7 cellular contexts compared by ENCODE assay signal in the genomic region with DNA sequence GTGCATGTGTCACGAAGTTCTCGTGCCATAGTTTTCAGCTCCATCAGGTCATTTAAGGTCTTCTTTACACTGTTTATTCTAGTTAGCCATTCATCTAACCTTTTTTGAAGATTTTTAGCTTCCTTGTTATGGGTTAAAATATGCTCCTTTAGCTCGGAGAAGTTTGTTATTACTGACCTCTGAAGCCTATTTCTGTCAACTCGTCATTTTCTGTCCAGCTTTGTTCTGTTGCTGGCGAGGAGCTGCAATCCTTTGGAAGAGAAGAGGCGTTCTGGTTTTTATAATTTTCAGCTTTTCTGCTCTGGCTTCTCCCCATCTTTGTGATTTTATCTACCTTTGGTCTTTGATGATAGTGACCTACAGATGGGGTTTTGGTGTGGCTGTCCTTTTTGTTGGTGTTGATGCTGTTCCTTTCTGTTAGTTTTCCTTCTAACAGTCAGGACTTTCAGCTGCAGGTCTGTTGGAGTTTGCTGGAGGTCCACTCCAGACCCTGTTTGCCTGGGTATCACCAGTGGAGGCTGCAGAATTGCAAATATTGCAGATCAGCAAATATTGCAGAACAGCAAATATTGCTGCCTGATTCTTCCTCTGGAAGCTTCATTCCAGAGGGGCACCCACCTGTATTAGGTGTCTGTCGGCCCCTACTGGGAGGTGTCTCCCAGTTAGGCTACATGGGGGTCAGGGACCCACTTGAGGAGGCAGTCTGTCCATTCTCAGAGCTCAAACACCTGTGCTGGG.
DNase-seq lines count a peak whose midpoint lies in the region; ATAC-seq, FAIRE-seq and TF ChIP-seq lines count a peak whose summit lies in the region.
"Not testable (repeated sequence)": the region's sequence is repeated elsewhere in the genome, so short reads cannot be mapped to it uniquely, and the experiment has no call there.

No MANE protein-coding gene starts in this region.

- H2AK9ac ChIP-seq in IMR-90 (replicated peaks; ENCODE audit: low read depth, low read length, poor library complexity), result not testable (repeated sequence)

- H3K9me1 ChIP-seq in IMR-90 (ENCODE audit: insufficient read depth, low read length); endothelial cell of umbilical vein (replicated peaks; ENCODE audit: control insufficient read depth, extremely low read depth, insufficient read depth, low read length): not testable (repeated sequence)

- H4K8ac ChIP-seq in IMR-90 (ENCODE audit: low read depth in 2 of 2, low read length in 2 of 2), result not testable (repeated sequence)
- H4K8ac ChIP-seq in trophoblast cell (ENCODE audit: low read depth, low read length), result peak overlapping the region; percentile 13

- H4K12ac ChIP-seq in trophoblast cell (ENCODE audit: low read depth, low read length), result not testable (repeated sequence)

- not testable (repeated sequence) for H3K27me3 Mint-ChIP-seq in activated naive CD8-positive, alpha-beta T cell treated with anti-CD3 and anti-CD28 coated beads, Interleukin-2, amount 10 ng/mL, durations not matched to agents 7 days and 5 days; neural progenitor cell (ENCODE audit: insufficient read depth, low read depth)

- H3K18ac ChIP-seq in IMR-90 (ENCODE audit: low read depth, low read length); trophoblast cell (ENCODE audit: low read length): not testable (repeated sequence)

- H3K79me1 ChIP-seq in IMR-90 (ENCODE audit: low read depth in 1 of 2, low read length in 2 of 2); trophoblast cell (ENCODE audit: low read length): not testable (repeated sequence)

- H2AK5ac ChIP-seq in IMR-90 (ENCODE audit: low read depth, low read length); trophoblast cell (ENCODE audit: low read length): not testable (repeated sequence)

- not testable (repeated sequence) for DNase-seq in IMR-90; activated naive CD8-positive, alpha-beta T cell treated with anti-CD3 and anti-CD28 coated beads, Interleukin-2, amount 10 ng/mL, durations not matched to agents 7 days and 5 days; endothelial cell of umbilical vein (ENCODE audit: low read depth, low spot score); neural progenitor cell (ENCODE audit: low spot score); trophoblast cell

- not testable (repeated sequence) for H2AFZ ChIP-seq in IMR-90 (replicated peaks; ENCODE audit: low read length, poor library complexity); endothelial cell of umbilical vein (ENCODE audit: low read depth, low read length); trophoblast cell (ENCODE audit: insufficient read depth, low read length, poor library complexity)
- H2AFZ ChIP-seq in neural progenitor cell (replicated peaks), result peak overlapping the region; percentile 95

- not testable (repeated sequence) for H3K4me3 Mint-ChIP-seq in activated naive CD8-positive, alpha-beta T cell treated with anti-CD3 and anti-CD28 coated beads, Interleukin-2, amount 10 ng/mL, durations not matched to agents 7 days and 5 days; neural progenitor cell

- H3K4me1 ChIP-seq in IMR-90 (ENCODE audit: control insufficient read depth, insufficient read depth, low read length); endothelial cell of umbilical vein (ENCODE audit: control insufficient read depth, extremely low read depth, insufficient read depth, low read length); trophoblast cell (ENCODE audit: control insufficient read depth in 1 of 2, insufficient read depth in 2 of 2, low read length in 2 of 2): not testable (repeated sequence)
- peaks cover 19% of the 10 kb centered on the region for H3K4me1 ChIP-seq in neural progenitor cell

- POLR2A ChIA-PET in IMR-90 (lab: Charles Lee; ENCODE audit: unreplicated experiment); activated naive CD8-positive, alpha-beta T cell treated with anti-CD3 and anti-CD28 coated beads, Interleukin-2, amount 10 ng/mL, durations not matched to agents 7 days and 5 days (lab: Charles Lee); endothelial cell of umbilical vein (lab: Charles Lee): not testable (repeated sequence)

- not testable (repeated sequence) for H2BK12ac ChIP-seq in trophoblast cell (ENCODE audit: low read length)

- H3K56ac ChIP-seq in IMR-90 (ENCODE audit: extremely low read depth, insufficient read depth, low read length), result not testable (repeated sequence)

- H2BK5ac ChIP-seq in IMR-90 (ENCODE audit: low read depth, low read length, poor library complexity, severe bottlenecking); trophoblast cell (ENCODE audit: low read depth, low read length, poor library complexity): not testable (repeated sequence)

- H3K4me2 ChIP-seq in IMR-90 (ENCODE audit: low read depth, low read length); endothelial cell of umbilical vein (ENCODE audit: insufficient read depth, low read length); trophoblast cell (ENCODE audit: low read length): not testable (repeated sequence)
- H3K4me2 ChIP-seq in neural progenitor cell, result peak overlapping the region; percentile 53

- not testable (repeated sequence) for H3K79me2 ChIP-seq in endothelial cell of umbilical vein (ENCODE audit: control insufficient read depth, insufficient read depth, low read length); neural progenitor cell (ENCODE audit: low read depth); trophoblast cell (ENCODE audit: control insufficient read depth, insufficient read depth, low read length, poor library complexity)

- CTCF ChIA-PET in IMR-90 (lab: Yijun Ruan, JAX), result not testable (repeated sequence)
- CTCF ChIA-PET in endothelial cell of umbilical vein (lab: Charles Lee), result interaction anchor here (1.1 to 1.5 kb wide), 2 partner anchors 17 to 67 kb away, joined by 3 to 5 read pairs; no protein-coding TSS in a partner anchor

- peak overlapping the region; percentile 32 for H3K27ac Mint-ChIP-seq in activated naive CD8-positive, alpha-beta T cell treated with anti-CD3 and anti-CD28 coated beads, Interleukin-2, amount 10 ng/mL, durations not matched to agents 7 days and 5 days
- not testable (repeated sequence) for H3K27ac Mint-ChIP-seq in neural progenitor cell

- H3K27me3 ChIP-seq in IMR-90 (ENCODE audit: control insufficient read depth, insufficient read depth, low read length); endothelial cell of umbilical vein (ENCODE audit: control insufficient read depth in 2 of 2, insufficient read depth in 2 of 2, low read length in 2 of 2); neural progenitor cell; trophoblast cell (ENCODE audit: insufficient read depth, low read length): not testable (repeated sequence)

- not testable (repeated sequence) for H3K14ac ChIP-seq in IMR-90 (replicated peaks; ENCODE audit: low read depth, low read length); trophoblast cell (ENCODE audit: low read length)

- H2BK120ac ChIP-seq in IMR-90 (ENCODE audit: low read depth, low read length); trophoblast cell (ENCODE audit: insufficient read depth, low read length, poor library complexity): not testable (repeated sequence)

- H3K4ac ChIP-seq in IMR-90 (ENCODE audit: low read depth, low read length); trophoblast cell (ENCODE audit: low read depth, low read length): not testable (repeated sequence)

- 83% methylated on average over 2 of the region's 7 CpGs; no CpG with 5 or more reads in 1 of the 2 experiments for WGBS in IMR-90 (ENCODE audit: extremely low coverage in 2 of 2, insufficient read length in 1 of 2), 2 experiments
- WGBS in trophoblast cell (ENCODE audit: extremely low coverage, insufficient coverage, insufficient read length), result no CpG with 5 or more reads among the region's 7 CpGs

- BruUV-seq in IMR-90 (replicated peaks; lab: Mats Ljungman, UMichigan); endothelial cell of umbilical vein (replicated peaks; lab: Mats Ljungman, UMichigan): not testable (repeated sequence)

- H4K5ac ChIP-seq in IMR-90 (ENCODE audit: low read depth, low read length), result not testable (repeated sequence)

- in situ Hi-C loops in IMR-90 (cut with MboI; ENCODE audit: low sequenced_read_pairs), result not testable (repeated sequence)

- peaks cover 11% of the 10 kb centered on the region for H3K4me1 Mint-ChIP-seq in activated naive CD8-positive, alpha-beta T cell treated with anti-CD3 and anti-CD28 coated beads, Interleukin-2, amount 10 ng/mL, durations not matched to agents 7 days and 5 days
- H3K4me1 Mint-ChIP-seq in neural progenitor cell, result peaks cover 12% of the 10 kb centered on the region

- intact Hi-C loops in IMR-90 (cut with micrococcal nuclease); endothelial cell of umbilical vein (cut with micrococcal nuclease): not testable (repeated sequence)

- H3K27ac ChIP-seq in C4-2B, result peak overlapping the region; percentile 56
- H3K27ac ChIP-seq in IMR-90 (ENCODE audit: insufficient read depth, low read length); endothelial cell of umbilical vein (ENCODE audit: insufficient read depth, low read depth, low read length); neural progenitor cell; trophoblast cell (ENCODE audit: low read depth, low read length): not testable (repeated sequence)
- peak overlapping the region; percentile 73 for H3K27ac ChIP-seq in VCaP

- dilution Hi-C loops in IMR-90 (cut with HindIII; ENCODE audit: low sequenced_read_pairs, unreplicated experiment); endothelial cell of umbilical vein (cut with MboI; ENCODE audit: extremely low pct_ligation_motif_present, low sequenced_read_pairs): not testable (repeated sequence)

- TF ChIP-seq CTCF in C4-2B (conservative IDR thresholded peaks at IDR 0.05); IMR-90 (conservative IDR thresholded peaks at IDR 0.05; ENCODE audit: low read depth, low read length); VCaP (conservative IDR thresholded peaks at IDR 0.05); endothelial cell of umbilical vein (IDR thresholded peaks at IDR 0.05; ENCODE audit: extremely low read depth in 1 of 2, insufficient read depth in 1 of 2, low read depth in 1 of 2, low read length in 2 of 2); neural progenitor cell (IDR thresholded peaks at IDR 0.05): not testable (repeated sequence)

- H3K9me3 ChIP-seq in IMR-90 (ENCODE audit: control insufficient read depth, insufficient read depth, low read length); endothelial cell of umbilical vein (replicated peaks; ENCODE audit: control insufficient read depth, insufficient read depth, low read length); neural progenitor cell (ENCODE audit: low read depth); trophoblast cell (ENCODE audit: insufficient read depth, low read depth, low read length): not testable (repeated sequence)

- H3K4me3 ChIP-seq in IMR-90 (ENCODE audit: insufficient read depth, low read depth, low read length); endothelial cell of umbilical vein (replicated peaks in 1 of 3; ENCODE audit: insufficient read depth in 1 of 3, low read depth in 1 of 3, low read length in 3 of 3); neural progenitor cell; trophoblast cell (ENCODE audit: low read depth, low read length): not testable (repeated sequence)

- not testable (repeated sequence) for H3K9me3 Mint-ChIP-seq in activated naive CD8-positive, alpha-beta T cell treated with anti-CD3 and anti-CD28 coated beads, Interleukin-2, amount 10 ng/mL, durations not matched to agents 7 days and 5 days
- H3K9me3 Mint-ChIP-seq in neural progenitor cell, result peaks cover 29% of the 10 kb centered on the region

- FAIRE-seq in endothelial cell of umbilical vein (lab: Jason Lieb, UNC), result peak; percentile 12

- not testable (repeated sequence) for H3K9ac ChIP-seq in IMR-90 (ENCODE audit: low read depth, low read length); endothelial cell of umbilical vein (replicated peaks; ENCODE audit: extremely low read depth, insufficient read depth, low read length); neural progenitor cell; trophoblast cell (ENCODE audit: low read length)

- not testable (repeated sequence) for TF ChIP-seq POLR2A in IMR-90 (IDR thresholded peaks at IDR 0.05; ENCODE audit: low read depth, low read length); endothelial cell of umbilical vein (IDR thresholded peaks at IDR 0.05; ENCODE audit: low read depth, low read length)

- not testable (repeated sequence) for H4K20me1 ChIP-seq in IMR-90 (ENCODE audit: insufficient read depth, low read length); endothelial cell of umbilical vein (replicated peaks; ENCODE audit: control insufficient read depth, extremely low read depth, insufficient read depth, low read length); neural progenitor cell (ENCODE audit: low read depth)

- not testable (repeated sequence) for H3K36me3 ChIP-seq in IMR-90 (ENCODE audit: control insufficient read depth, insufficient read depth, low read length); endothelial cell of umbilical vein (ENCODE audit: control insufficient read depth in 2 of 2, extremely low read depth in 1 of 2, insufficient read depth in 2 of 2, low read length in 2 of 2); neural progenitor cell; trophoblast cell (ENCODE audit: control insufficient read depth in 1 of 2, insufficient read depth in 2 of 2, low read length in 2 of 2)

- not testable (repeated sequence) for H2BK15ac ChIP-seq in IMR-90 (ENCODE audit: low read depth, low read length)

- not testable (repeated sequence) for H3K36me3 Mint-ChIP-seq in activated naive CD8-positive, alpha-beta T cell treated with anti-CD3 and anti-CD28 coated beads, Interleukin-2, amount 10 ng/mL, durations not matched to agents 7 days and 5 days; neural progenitor cell

- ATAC-seq in IMR-90 (ENCODE audit: low read depth); activated naive CD8-positive, alpha-beta T cell treated with anti-CD3 and anti-CD28 coated beads, Interleukin-2, amount 10 ng/mL, durations not matched to agents 7 days and 5 days (ENCODE audit: low read depth): not testable (repeated sequence)

- TF ChIP-seq RAD21 in IMR-90 (IDR thresholded peaks at IDR 0.05; ENCODE audit: low read length), result not testable (repeated sequence)

- not testable (repeated sequence) for H3K23ac ChIP-seq in IMR-90 (ENCODE audit: low read depth, low read length); trophoblast cell (ENCODE audit: low read length)

- H3F3A ChIP-seq in neural progenitor cell (ENCODE audit: low read depth), result not testable (repeated sequence)

- H4K91ac ChIP-seq in IMR-90 (ENCODE audit: insufficient read depth, low read depth, low read length); trophoblast cell (ENCODE audit: low read depth, low read length): not testable (repeated sequence)

- not testable (repeated sequence) for H2BK20ac ChIP-seq in IMR-90 (ENCODE audit: low read depth, low read length)
